ENCODE assay signal across 1 cellular context in genomic region chr7:5083291-5083690, GRCh38.
A peak's percentile ranks its signal among the peaks of the same experiment; 100 is the strongest.
TF ChIP-seq lines count a peak whose summit lies in the region.

No MANE protein-coding gene starts in this region.

TF ChIP-seq in K562, 482 proteins besides CTCF, POLR2A, EP300 and RAD21 (continued from another document and continues in another):
- TF ChIP-seq ETS1 (conservative IDR thresholded peaks at IDR 0.05; ENCODE audit: control insufficient read depth, low read depth, low read length) (peak; percentile 88), FUS (optimal IDR thresholded peaks at IDR 0.05; ENCODE audit: low read depth, low read length) (no peak), NCOA1 (IDR thresholded peaks at IDR 0.05; ENCODE audit: low read depth) (peak; percentile 67; the same call in 1 of the 2 replicates), ZNF609 (CRISPR knock-in tag; IDR thresholded peaks at IDR 0.05; ENCODE audit: borderline replicate concordance) (no peak; the same call in 1 of the 2 replicates), GTF2E2 (tag; IDR thresholded peaks at IDR 0.05) (no peak), CHD7 (IDR thresholded peaks at IDR 0.05; ENCODE audit: low read depth, low read length) (no peak), NCOA2 (IDR thresholded peaks at IDR 0.05; ENCODE audit: partially characterized antibody in 2 of 2) (no peak), EP400 (IDR thresholded peaks at IDR 0.05) (peak; percentile 26; the same call in 1 of the 2 replicates), ZNF143 (CRISPR knock-in tag; IDR thresholded peaks at IDR 0.05) (peak; percentile 44; the same call in 1 of the 2 replicates), GABPB1 (CRISPR knock-in tag; IDR thresholded peaks at IDR 0.05) (peak; percentile 69), FOS (IDR thresholded peaks at IDR 0.05; ENCODE audit: extremely low read depth, insufficient read length) (no peak), MLX (CRISPR knock-in tag; conservative IDR thresholded peaks at IDR 0.05) (no peak), NEUROD1 (IDR thresholded peaks at IDR 0.05; ENCODE audit: borderline replicate concordance, low read depth, low read length, partially characterized antibody) (no peak), MTA3 (IDR thresholded peaks at IDR 0.05; ENCODE audit: borderline replicate concordance) (0 out of 2 replicates have a peak, but pooled peaks have one; percentile 27), ELF1 (tag; IDR thresholded peaks at IDR 0.05) (no peak), ZNF146 (CRISPR knock-in tag; IDR thresholded peaks at IDR 0.05; ENCODE audit: unreplicated experiment) (no peak), ZNF77 (CRISPR knock-in tag; IDR thresholded peaks at IDR 0.05) (no peak), NCOA4 (IDR thresholded peaks at IDR 0.05; ENCODE audit: partially characterized antibody) (no peak), KAT7 (CRISPR knock-in tag; IDR thresholded peaks at IDR 0.05; ENCODE audit: borderline replicate concordance) (no peak), FOXJ2 (tag; IDR thresholded peaks at IDR 0.05) (no peak), CEBPB (tag; IDR thresholded peaks at IDR 0.05) (no peak), ESRRA (IDR thresholded peaks at IDR 0.05; ENCODE audit: borderline replicate concordance, low read depth) (no peak), NFYB (IDR thresholded peaks at IDR 0.05; ENCODE audit: extremely low read depth, insufficient read length) (no peak), MAFG (tag; conservative IDR thresholded peaks at IDR 0.05) (no peak), ZBTB2 (IDR thresholded peaks at IDR 0.05) (peak; percentile 59; the same call in 1 of the 2 replicates), MED1 (CRISPR knock-in tag; IDR thresholded peaks at IDR 0.05; ENCODE audit: borderline replicate concordance) (no peak), LARP7 (IDR thresholded peaks at IDR 0.05) (no peak), ARNT (IDR thresholded peaks at IDR 0.05) (peak in 1 of 2 experiments; percentile 91; a peak in 2 of 4 replicates), BDP1 (IDR thresholded peaks at IDR 0.05; ENCODE audit: insufficient read depth, insufficient read length) (no peak), ZBTB34 (CRISPR knock-in tag; IDR thresholded peaks at IDR 0.05) (peak; percentile 78; the same call in 1 of the 2 replicates), POLR2G (IDR thresholded peaks at IDR 0.05; ENCODE audit: low read depth, low read length) (no peak), XRCC3 (IDR thresholded peaks at IDR 0.05) (no peak), ELK3 (CRISPR knock-in tag; IDR thresholded peaks at IDR 0.05) (no peak), TBP (optimal IDR thresholded peaks at IDR 0.05; ENCODE audit: low read depth, low read length) (no peak), CBFA2T3 (IDR thresholded peaks at IDR 0.05) (peak; percentile 99)
